ENCODE assay signal across 8 cellular contexts in the genomic region with DNA sequence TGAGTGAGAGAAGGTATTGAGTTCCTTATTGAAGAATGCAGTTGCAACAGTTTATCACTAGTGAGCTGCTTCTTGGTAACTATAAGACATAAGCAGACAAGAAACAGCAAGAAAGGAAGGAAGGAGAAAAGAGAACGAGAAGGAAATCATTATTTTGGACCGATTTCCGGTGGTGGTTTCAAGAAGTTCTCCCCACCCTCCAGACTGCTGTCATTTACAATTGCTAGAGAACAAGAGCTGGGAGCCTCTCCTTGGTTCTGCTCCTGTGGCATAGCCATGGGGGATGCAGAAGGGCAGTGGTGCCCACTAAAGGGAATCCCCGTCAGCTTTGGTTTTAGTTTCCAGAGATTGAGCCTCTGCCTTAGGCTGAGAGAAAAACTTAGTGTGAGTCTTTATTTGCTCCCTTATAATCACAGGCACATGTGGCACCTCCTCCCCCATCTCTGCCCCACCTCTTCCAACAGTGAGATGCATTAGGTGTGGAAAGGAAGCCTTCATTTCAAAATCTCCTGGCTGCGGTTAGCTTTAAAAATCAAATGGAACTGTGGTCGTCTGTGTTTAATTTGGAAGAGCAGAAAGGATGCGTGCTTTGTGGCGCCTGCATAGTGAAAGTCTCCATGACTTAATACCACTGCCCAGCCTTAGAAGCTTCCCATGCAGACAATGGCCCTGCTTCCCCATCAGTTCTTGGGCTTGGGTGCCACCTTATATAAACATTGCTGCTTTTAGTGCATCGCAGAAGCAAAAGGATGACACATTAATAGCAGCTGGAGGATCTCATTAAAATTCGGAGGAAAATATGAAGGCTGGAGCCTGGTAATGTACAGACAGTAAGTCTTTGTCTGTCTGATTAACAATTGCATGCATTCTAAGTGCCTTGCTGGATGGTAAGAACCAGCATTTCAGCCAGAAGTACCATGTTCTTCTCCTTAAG. TPM values are rescaled to one million over a fixed set of nuclear protein-coding genes. Genes with fewer than 3 reads are reported as not detected.
A peak's percentile ranks its signal among the peaks of the same experiment; 100 is the strongest.
DNase-seq lines count a peak whose midpoint lies in the region; ATAC-seq and TF ChIP-seq lines count a peak whose summit lies in the region.

No MANE protein-coding gene starts in this region.

- no peaks in the 10 kb centered on the region for H3K36me3 ChIP-seq in aorta (ENCODE audit: control insufficient read depth in 1 of 2, insufficient read depth in 2 of 2, low read length in 1 of 2)

- H3K4me3 ChIP-seq in aorta (ENCODE audit: low read length in 2 of 2): no peak overlapping the region

- H3K4me1 Mint-ChIP-seq in activated T-cell treated with anti-CD3 and anti-CD28 coated beads, Interleukin-2, amount 50 U/mL, for 72 hours (ENCODE audit: low read depth): peaks cover 57% of the 10 kb centered on the region
- H3K4me1 Mint-ChIP-seq in central memory CD8-positive, alpha-beta T cell: peaks cover 51% of the 10 kb centered on the region

- no peak for DNase-seq in activated T-cell treated with anti-CD3 and anti-CD28 coated beads, Interleukin-2, amount 50 U/mL, for 72 hours
- no peak for DNase-seq in activated T-cell treated with anti-CD3 and anti-CD28 coated beads, Interleukin-2, amount 50 U/mL, for 1 hour
- no peak for DNase-seq in central memory CD8-positive, alpha-beta T cell (ENCODE audit: low spot score in 2 of 2)
- DNase-seq in aorta (no peak), foreskin keratinocyte (no peak), T-helper 1 cell (no peak), DMS79 (lab: John Stamatoyannopoulos, UW) (no peak)

- H3K27ac ChIP-seq in aorta (ENCODE audit: low read depth in 1 of 2, low read length in 2 of 2) (peak overlapping the region; percentile 51 to 71), foreskin keratinocyte (no peak overlapping the region)

- 14 to 27% methylated on average over 10 of the region's 10 CpGs for WGBS in aorta, 2 donors

- no peaks in the 10 kb centered on the region for H3K27me3 Mint-ChIP-seq in activated T-cell treated with anti-CD3 and anti-CD28 coated beads, Interleukin-2, amount 50 U/mL, for 72 hours (ENCODE audit: low read depth)
- H3K27me3 Mint-ChIP-seq in central memory CD8-positive, alpha-beta T cell: no peaks in the 10 kb centered on the region

- intact Hi-C loops in aorta (cut with DNase I): no loop called here

- peak; percentile 30 to 38 for ATAC-seq in activated T-cell treated with anti-CD3 and anti-CD28 coated beads, Interleukin-2, amount 50 U/mL, for 72 hours (replicated peaks in 1 of 2)
- ATAC-seq in HG03432 (IDR thresholded peaks at IDR 0.05; ENCODE audit: unreplicated experiment): peak; percentile 28
- no peak for ATAC-seq in central memory CD8-positive, alpha-beta T cell (replicated peaks; ENCODE audit: extremely low read depth, poor library complexity, severe bottlenecking)
- ATAC-seq in aorta (ENCODE audit: low FRiP score): peak; percentile 3
- no peak for ATAC-seq in foreskin keratinocyte

- H3K36me3 Mint-ChIP-seq in activated T-cell treated with anti-CD3 and anti-CD28 coated beads, Interleukin-2, amount 50 U/mL, for 72 hours (ENCODE audit: insufficient read depth in 2 of 2): no peaks in the 10 kb centered on the region
- peaks cover 2% of the 10 kb centered on the region for H3K36me3 Mint-ChIP-seq in central memory CD8-positive, alpha-beta T cell (ENCODE audit: insufficient read depth)

- H3K4me3 Mint-ChIP-seq in activated T-cell treated with anti-CD3 and anti-CD28 coated beads, Interleukin-2, amount 50 U/mL, for 72 hours: peak overlapping the region; percentile 5 to 75
- H3K4me3 Mint-ChIP-seq in central memory CD8-positive, alpha-beta T cell: no peak overlapping the region

- H3K4me1 ChIP-seq in aorta (ENCODE audit: control insufficient read depth in 1 of 2, insufficient read depth in 2 of 2, low read length in 2 of 2) (peaks cover 19 to 23% of the 10 kb centered on the region in 2 donors), foreskin keratinocyte (peaks cover 8% of the 10 kb centered on the region)

- TF ChIP-seq CTCF in foreskin keratinocyte (conservative IDR thresholded peaks at IDR 0.05): no peak

- H3K27ac Mint-ChIP-seq in activated T-cell treated with anti-CD3 and anti-CD28 coated beads, Interleukin-2, amount 50 U/mL, for 72 hours: no peak overlapping the region
- H3K27ac Mint-ChIP-seq in central memory CD8-positive, alpha-beta T cell (ENCODE audit: low read depth): peak overlapping the region; percentile 2

- no peaks in the 10 kb centered on the region for H3K9me3 ChIP-seq in aorta (ENCODE audit: control insufficient read depth, low read length)

- no peaks in the 10 kb centered on the region for H3K9me3 Mint-ChIP-seq in activated T-cell treated with anti-CD3 and anti-CD28 coated beads, Interleukin-2, amount 50 U/mL, for 72 hours
- no peaks in the 10 kb centered on the region for H3K9me3 Mint-ChIP-seq in central memory CD8-positive, alpha-beta T cell

- H3K27me3 ChIP-seq in aorta (ENCODE audit: control insufficient read depth in 1 of 2, insufficient read depth in 2 of 2, low read length in 1 of 2): no peaks in the 10 kb centered on the region
- no peaks in the 10 kb centered on the region for H3K27me3 ChIP-seq in foreskin keratinocyte

RNA-seq across cellular contexts. Expression of gene LRCH1, which starts 25.0 kb away (rescaled TPM):
- total RNA-seq in activated T-cell treated with anti-CD3 and anti-CD28 coated beads, Interleukin-2, amount 50 U/mL, for 72 hours: 10 to 100 TPM; 18.4 to 21.5 TPM
- total RNA-seq in aorta (10 to 100 TPM; 44.4 to 46.5 TPM), foreskin keratinocyte (13.8 and 15.8 TPM in 2 replicates)
- polyA plus RNA-seq in aorta (10 to 100 TPM; 12.3 to 13.1 TPM), foreskin keratinocyte (3.9 and 5.3 TPM in 2 replicates)

Comparison
In these comparisons a context has a peak if more than half of its experiments do, and no peak if none do; other contexts are left out.
1. ATAC-seq: peak in activated T-cell treated with anti-CD3 and anti-CD28 coated beads, Interleukin-2, amount 50 U/mL, for 72 hours (2 of 2), HG03432 (single experiment) and aorta (single experiment); none in central memory CD8-positive, alpha-beta T cell (single experiment) and foreskin keratinocyte (single experiment).